In genomic region chr7:2560175-2560695, GRCh38 we compare ENCODE assay signal across 9 cellular contexts. TPM values are rescaled to one million over a fixed set of nuclear protein-coding genes. Genes with fewer than 3 reads are reported as not detected.
DNase-seq lines count a peak whose midpoint lies in the region; ATAC-seq, FAIRE-seq and TF ChIP-seq lines count a peak whose summit lies in the region.
"Had no signal": no experiment of that assay in that cellular context is flagged by ENCODE, and none has a peak within 500 bp of the region (broad histone marks: within the 10 kb centered on the region; RNA-seq: fewer than 3 reads in every experiment).

No MANE protein-coding gene starts in this region.

- H3K36me3 Mint-ChIP-seq in activated CD8-positive, alpha-beta T cell treated with anti-CD3 and anti-CD28 coated beads for 36 hours (ENCODE audit: low read depth): no peaks in the 10 kb centered on the region
- H3K36me3 Mint-ChIP-seq in memory B cell: no peaks in the 10 kb centered on the region

- TF ChIP-seq EP300 in A549 (IDR thresholded peaks at IDR 0.05): no peak

- TF ChIP-seq POLR2A in A549 (IDR thresholded peaks at IDR 0.05; ENCODE audit: low read length) (no peak), thyroid gland (IDR thresholded peaks at IDR 0.05) (no peak)

- H3K27me3 ChIP-seq in GM06990 (replicated peaks; ENCODE audit: control insufficient read depth, insufficient read depth, low read length) (no peaks in the 10 kb centered on the region), thyroid gland (no peaks in the 10 kb centered on the region)

- H3K4me3 Mint-ChIP-seq in activated CD8-positive, alpha-beta T cell treated with anti-CD3 and anti-CD28 coated beads for 36 hours: peak overlapping the region; percentile 76
- H3K4me3 Mint-ChIP-seq in memory B cell: peak overlapping the region; percentile 76

- FAIRE-seq in A549 (lab: Jason Lieb, UNC): no peak

- TF ChIP-seq CTCF in A549 (IDR thresholded peaks at IDR 0.05): no peak
- no peak for TF ChIP-seq CTCF in GM06990 (IDR thresholded peaks at IDR 0.05; ENCODE audit: insufficient read depth, low read length, poor library complexity, severe bottlenecking)
- peak; percentile 26 for TF ChIP-seq CTCF in activated CD8-positive, alpha-beta T cell treated with anti-CD3 and anti-CD28 coated beads for 36 hours (IDR thresholded peaks at IDR 0.05)
- peak in 1 of 6 experiments; percentile 13 for TF ChIP-seq CTCF in thyroid gland (IDR thresholded peaks at IDR 0.05)

- peak overlapping the region; percentile 73 for H3K4me2 ChIP-seq in A549

- H3K36me3 ChIP-seq in GM06990 (ENCODE audit: control insufficient read depth, insufficient read depth, low read length) (no peaks in the 10 kb centered on the region), thyroid gland (no peaks in the 10 kb centered on the region)

- TF ChIP-seq RAD21 in A549 (conservative IDR thresholded peaks at IDR 0.05 in 1 of 2, IDR thresholded peaks at IDR 0.05 in 1 of 2): no peak

- CTCF ChIA-PET in A549 (lab: Yijun Ruan, JAX): interaction anchor here (0.6 to 2.6 kb wide), 11 partner anchors 7 to 110 kb away, joined by 3 to 13 read pairs (median 3); no protein-coding TSS in a partner anchor
- CTCF ChIA-PET in activated CD8-positive, alpha-beta T cell treated with anti-CD3 and anti-CD28 coated beads for 36 hours (lab: Charles Lee): interaction anchor here (1.2 to 1.5 kb wide), 2 partner anchors 12 to 91 kb away, joined by 3 to 4 read pairs; no protein-coding TSS in a partner anchor

- DNase-seq in A549 (ENCODE audit: low read depth in 1 of 2, low spot score in 1 of 2): no peak
- DNase-seq in GM06990 (ENCODE audit: extremely low read depth, insufficient read length): no peak
- no peak for DNase-seq in activated CD8-positive, alpha-beta T cell treated with anti-CD3 and anti-CD28 coated beads for 36 hours
- DNase-seq in memory B cell (ENCODE audit: low spot score in 2 of 2): no peak
- DNase-seq in middle frontal gyrus (ENCODE audit: extremely low spot score, low spot score): no peak
- DNase-seq in A172 (ENCODE audit: low spot score): no peak
- DNase-seq in cerebellar cortex (ENCODE audit: low spot score): no peak
- no peak for DNase-seq in thyroid gland
- DNase-seq: activated effector memory CD4-positive, alpha-beta T cell treated with Interleukin-2 at 50 U/mL for 16 hours had no signal

- H3K4me1 ChIP-seq in A549: peaks cover 14% of the 10 kb centered on the region; the same call in 1 of the 3 replicates
- peaks cover 6 to 18% of the 10 kb centered on the region in 2 donors for H3K4me1 ChIP-seq in thyroid gland

- peaks cover 22% of the 10 kb centered on the region for H3K4me1 Mint-ChIP-seq in activated CD8-positive, alpha-beta T cell treated with anti-CD3 and anti-CD28 coated beads for 36 hours (ENCODE audit: low read depth)
- H3K4me1 Mint-ChIP-seq in memory B cell: peaks cover 18% of the 10 kb centered on the region

- ATAC-seq in A549 (peak in 1 of 2 experiments; percentile 8; a peak in 3 of 6 replicates), memory B cell (ENCODE audit: low read depth) (no peak)
- ATAC-seq in activated CD8-positive, alpha-beta T cell treated with anti-CD3 and anti-CD28 coated beads for 36 hours: no peak

- POLR2A ChIA-PET in A549 (lab: Yijun Ruan, JAX): interaction anchor here (1.6 kb wide), 1 partner anchor 12 kb away, joined by 5 read pairs; no protein-coding TSS in a partner anchor
- POLR2A ChIA-PET in activated CD8-positive, alpha-beta T cell treated with anti-CD3 and anti-CD28 coated beads for 36 hours (lab: Charles Lee): interaction anchor here (2.0 kb wide), 1 partner anchor 12 kb away, joined by 7 read pairs; no protein-coding TSS in a partner anchor

- H3K27ac Mint-ChIP-seq in activated CD8-positive, alpha-beta T cell treated with anti-CD3 and anti-CD28 coated beads for 36 hours: no peak overlapping the region
- H3K27ac Mint-ChIP-seq in memory B cell: no peak overlapping the region

- no peaks in the 10 kb centered on the region for H3K9me3 ChIP-seq in A549
- H3K9me3 ChIP-seq in thyroid gland: no peaks in the 10 kb centered on the region

- H3K4me3 ChIP-seq in A549: peak overlapping the region; percentile 97
- H3K4me3 ChIP-seq in GM06990 (replicated peaks; ENCODE audit: low read depth, low read length): peak overlapping the region; percentile 81; the same call in 1 of the 2 replicates
- H3K4me3 ChIP-seq in thyroid gland (replicated peaks in 1 of 3): peak overlapping the region in 1 of 3 donors; percentile 100

- intact Hi-C loops in activated CD8-positive, alpha-beta T cell treated with anti-CD3 and anti-CD28 coated beads for 36 hours (cut with micrococcal nuclease): no loop called here
- intact Hi-C loops in thyroid gland (cut with DNase I): loop anchor here (10.0 kb wide), 1 partner anchor 125 kb away; the partner anchor contains the start of gene AMZ1

- H3K9me3 Mint-ChIP-seq in activated CD8-positive, alpha-beta T cell treated with anti-CD3 and anti-CD28 coated beads for 36 hours: no peaks in the 10 kb centered on the region
- no peaks in the 10 kb centered on the region for H3K9me3 Mint-ChIP-seq in memory B cell

- H3K27me3 Mint-ChIP-seq in activated CD8-positive, alpha-beta T cell treated with anti-CD3 and anti-CD28 coated beads for 36 hours: no peaks in the 10 kb centered on the region
- no peaks in the 10 kb centered on the region for H3K27me3 Mint-ChIP-seq in memory B cell

- WGBS in A549 (ENCODE audit: missing lambda C conversion rate): 75% methylated on average over 9 of the region's 9 CpGs
- WGBS in thyroid gland, 2 donors: 83 to 85% methylated on average over 9 of the region's 9 CpGs

- H3K27ac ChIP-seq in A549 (peak overlapping the region; percentile 90 to 92; a peak in 4 of 6 replicates), thyroid gland (no peak overlapping the region)

TF ChIP-seq in A549, 52 proteins besides CTCF, POLR2A, EP300 and RAD21 (continues in another document):
- no peak for TF ChIP-seq ZFP36 (IDR thresholded peaks at IDR 0.05; ENCODE audit: borderline replicate concordance, partially characterized antibody)
- no peak for TF ChIP-seq ELK1 (IDR thresholded peaks at IDR 0.05; ENCODE audit: low read depth, low read length)
- TF ChIP-seq KDM1A (IDR thresholded peaks at IDR 0.05; ENCODE audit: low read depth): no peak
- TF ChIP-seq FOSL2 (IDR thresholded peaks at IDR 0.05): no peak
- no peak for TF ChIP-seq FOSL2 (CRISPR knock-in tag; IDR thresholded peaks at IDR 0.05)
- TF ChIP-seq TP53 (CRISPR knock-in tag; IDR thresholded peaks at IDR 0.05): no peak
- no peak for TF ChIP-seq HDAC2 (IDR thresholded peaks at IDR 0.05)
- TF ChIP-seq RNF2 (IDR thresholded peaks at IDR 0.05; ENCODE audit: borderline replicate concordance, low read depth): no peak
- no peak for TF ChIP-seq CHD2 (IDR thresholded peaks at IDR 0.05; ENCODE audit: low read length, partially characterized antibody)
- TF ChIP-seq BCL3 (IDR thresholded peaks at IDR 0.05): no peak
- no peak for TF ChIP-seq SREBF2 (IDR thresholded peaks at IDR 0.05)
- no peak for TF ChIP-seq CHD4 (IDR thresholded peaks at IDR 0.05; ENCODE audit: borderline replicate concordance)

RNA-seq across cellular contexts. Expression of gene IQCE, which starts 1.5 kb away (rescaled TPM):
- polyA plus RNA-seq in A549 (2011; rRNA removed): 10.1 and 10.6 TPM in 2 replicates
- 8.9 and 9.3 TPM in 2 replicates for polyA plus RNA-seq in A549 (2012; cell fraction: cytosol; rRNA removed)
- polyA plus RNA-seq in A549 (2012; cell fraction: nucleus; rRNA removed): 16.7 and 18.2 TPM in 2 replicates
- polyA plus RNA-seq in A549 (2017; fragmentation: RNase III; extraction: RNeasy Plus Mini Kit Qiagen cat#74134 plus additional on column Dnase treatment): 11.3 to 13.0 TPM (median 12.8 TPM) in 3 replicates
- polyA minus RNA-seq in A549 (2011; rRNA and poly(A)+ RNA removed): 10.6 and 13.3 TPM in 2 replicates
- 1 to 10 TPM; 4.0 to 4.3 TPM for total RNA-seq in activated CD8-positive, alpha-beta T cell treated with anti-CD3 and anti-CD28 coated beads for 36 hours
- total RNA-seq in A172 (2014; rRNA removed; shearing (Covaris generic)): 26.1 and 35.5 TPM in 2 replicates
- total RNA-seq in thyroid gland: 10 to 100 TPM; 16.0 to 40.2 (median 37.2) TPM

RNA-seq across cellular contexts. Expression of gene BRAT1, which starts 4.9 kb away (rescaled TPM):
- polyA plus RNA-seq in A549 (2011; rRNA removed) (11.9 and 13.3 TPM in 2 replicates), A549 (2017; fragmentation: RNase III; extraction: RNeasy Plus Mini Kit Qiagen cat#74134 plus additional on column Dnase treatment) (22.6 to 25.6 TPM (median 24.4 TPM) in 3 replicates)
- polyA plus RNA-seq in A549 (2012; cell fraction: cytosol; rRNA removed): 35.3 and 50.2 TPM in 2 replicates
- 140 and 205 TPM in 2 replicates for polyA plus RNA-seq in A549 (2012; cell fraction: nucleus; rRNA removed)
- 12.4 and 13.3 TPM in 2 replicates for polyA minus RNA-seq in A549 (2011; rRNA and poly(A)+ RNA removed)
- 10 to 100 TPM; 30.9 to 32.6 TPM for total RNA-seq in activated CD8-positive, alpha-beta T cell treated with anti-CD3 and anti-CD28 coated beads for 36 hours
- 69.2 and 87.9 TPM in 2 replicates for total RNA-seq in A172 (2014; rRNA removed; shearing (Covaris generic))
- 10 to 100 TPM; 37.2 to 51.8 (median 45.6) TPM for total RNA-seq in thyroid gland

RNA-seq across cellular contexts. Expression of gene LFNG, which starts 40.7 kb away (rescaled TPM):
- 2.3 and 2.9 TPM in 2 replicates for polyA plus RNA-seq in A549 (2011; rRNA removed)
- polyA plus RNA-seq in A549 (2012; cell fraction: cytosol; rRNA removed): 4.7 and 6.4 TPM in 2 replicates
- polyA plus RNA-seq in A549 (2012; cell fraction: nucleus; rRNA removed): 10.0 and 15.6 TPM in 2 replicates
- polyA plus RNA-seq in A549 (2017; fragmentation: RNase III; extraction: RNeasy Plus Mini Kit Qiagen cat#74134 plus additional on column Dnase treatment): 5.8 to 7.3 TPM (median 6.3 TPM) in 3 replicates
- 2.7 and 3.0 TPM in 2 replicates for polyA minus RNA-seq in A549 (2011; rRNA and poly(A)+ RNA removed)
- 10 to 100 TPM; 50.6 TPM for total RNA-seq in activated CD8-positive, alpha-beta T cell treated with anti-CD3 and anti-CD28 coated beads for 36 hours
- total RNA-seq in A172 (2014; rRNA removed; shearing (Covaris generic)): 21.2 and 32.5 TPM in 2 replicates
- total RNA-seq in thyroid gland: 1 to 10 TPM; 3.8 to 6.1 (median 4.8) TPM

Comparison
In these comparisons a context has a peak if more than half of its experiments do, and no peak if none do; other contexts are left out.
1. H3K27ac ChIP-seq: peak in A549 (2 of 2); none in thyroid gland (0 of 3).